ENCODE assay signal across 16 cellular contexts in genomic region chr6:142929751-142930358, GRCh38. TPM values are rescaled to one million over a fixed set of nuclear protein-coding genes. Genes with fewer than 3 reads are reported as not detected.
DNase-seq lines count a peak whose midpoint lies in the region; ATAC-seq lines count a peak whose summit lies in the region.
"Had no signal": no experiment of that assay in that cellular context is flagged by ENCODE, and none has a peak within 500 bp of the region (broad histone marks: within the 10 kb centered on the region; RNA-seq: fewer than 3 reads in every experiment).

No MANE protein-coding gene starts in this region.

- H3K4me1 ChIP-seq in CD4-positive, alpha-beta memory T cell (ENCODE audit: insufficient read depth, low read length), result peaks cover 79% of the 10 kb centered on the region
- H3K4me1 ChIP-seq in GM23248 (ENCODE audit: insufficient read depth) (peaks cover 71% of the 10 kb centered on the region), adipocyte (ENCODE audit: control insufficient read depth, insufficient read depth, low read length) (peaks cover 56% of the 10 kb centered on the region)

- DNase-seq in CD4-positive, alpha-beta memory T cell, result no peak
- DNase-seq in GM23248 (peak; percentile 75), adipocyte (ENCODE audit: low read depth) (peak; percentile 61), naive B cell (no peak), DMS153 treated with DMSO at 0.1 percent for 48 hours (lab: John Stamatoyannopoulos, UW; ENCODE audit: unreplicated experiment) (no peak)
- DNase-seq: cortex of kidney; DMS 273 treated with DMSO at 0.1 percent for 48 hours; NCI-H2171 treated with DMSO at 0.1 percent for 48 hours; PC-3; stimulated activated naive CD4-positive, alpha-beta T cell treated with Interleukin-2 at 50 U/mL for 16 hours had no signal

- H4K20me1 ChIP-seq in GM23248 (ENCODE audit: insufficient read depth), result no peaks in the 10 kb centered on the region; the same call in 1 of the 2 replicates

- peak overlapping the region; percentile 64 to 99 (median 94) for H3K4me3 Mint-ChIP-seq in CD4-positive, alpha-beta memory T cell
- peak overlapping the region in 4 of 8 donors; percentile 2 to 63 (median 22) for H3K4me3 Mint-ChIP-seq in naive B cell

- H3K79me2 ChIP-seq in GM23248 (ENCODE audit: insufficient read depth), result peaks cover 98% of the 10 kb centered on the region

- H3K27ac Mint-ChIP-seq in CD4-positive, alpha-beta memory T cell, result peak overlapping the region; percentile 88 to 99 (median 97)
- peak overlapping the region; percentile 48 to 100 (median 72) for H3K27ac Mint-ChIP-seq in naive B cell
- H3K27ac Mint-ChIP-seq: activated T-helper 2 cell treated with anti-CD3 and anti-CD28 coated beads, Interferon-gamma antibody, Interleukin-2, Interleukin-4, amounts not matched to agents 10 μg/mL and 5 μg/mL and 100 μg/mL, durations not matched to agents 14 hours and 24 hours and 36 hours; progenitor cell of endocrine pancreas had no signal

- H3K36me3 Mint-ChIP-seq in CD4-positive, alpha-beta memory T cell, result peaks cover 0 to 37% of the 10 kb centered on the region in 2 donors
- no peaks in the 10 kb centered on the region for H3K36me3 Mint-ChIP-seq in naive B cell

- H3F3A ChIP-seq in GM23248 (ENCODE audit: insufficient read depth), result peaks cover 64% of the 10 kb centered on the region

- no peak overlapping the region for H2AFZ ChIP-seq in GM23248
- H2AFZ ChIP-seq: hepatocyte had no signal

- peaks cover 59 to 92% (median 71%) of the 10 kb centered on the region in 4 donors for H3K4me1 Mint-ChIP-seq in CD4-positive, alpha-beta memory T cell
- H3K4me1 Mint-ChIP-seq in naive B cell, result peaks cover 57 to 79% (median 77%) of the 10 kb centered on the region in 3 donors

- POLR2A ChIA-PET in CD4-positive, alpha-beta memory T cell (lab: Charles Lee; ENCODE audit: partially characterized antibody), result interaction anchor here (0.9 to 7.8 kb wide), 7 partner anchors 12 to 76 kb away, joined by 3 to 452 read pairs (median 11); partner anchors contain the start of gene HIVEP2

- peak overlapping the region; percentile 95 for H3K4me2 ChIP-seq in GM23248 (ENCODE audit: unreplicated experiment)
- H3K4me2 ChIP-seq: hepatocyte had no signal

- no peaks in the 10 kb centered on the region for H3K36me3 ChIP-seq in CD4-positive, alpha-beta memory T cell (ENCODE audit: insufficient read depth, low read length)
- H3K36me3 ChIP-seq in GM23248 (ENCODE audit: low read depth), result no peaks in the 10 kb centered on the region
- no peaks in the 10 kb centered on the region for H3K36me3 ChIP-seq in adipocyte (ENCODE audit: control insufficient read depth, insufficient read depth, low read length, severe bottlenecking)

- H3K9ac ChIP-seq in GM23248 (peak overlapping the region; percentile 41), adipocyte (ENCODE audit: low read length) (no peak overlapping the region)

- H3K9me3 Mint-ChIP-seq in CD4-positive, alpha-beta memory T cell, result no peaks in the 10 kb centered on the region
- no peaks in the 10 kb centered on the region for H3K9me3 Mint-ChIP-seq in naive B cell
- H3K9me3 Mint-ChIP-seq: activated T-helper 2 cell treated with anti-CD3 and anti-CD28 coated beads, Interferon-gamma antibody, Interleukin-2, Interleukin-4, amounts not matched to agents 10 μg/mL and 5 μg/mL and 100 μg/mL, durations not matched to agents 14 hours and 24 hours and 36 hours had no signal

- intact Hi-C loops in CD4-positive, alpha-beta memory T cell (cut with micrococcal nuclease), result loop anchor here (5.0 kb wide), 1 partner anchor 73 kb away; no protein-coding TSS in a partner anchor

- no peak overlapping the region for H3K4me3 ChIP-seq in CD4-positive, alpha-beta memory T cell (ENCODE audit: low read length in 2 of 2)
- H3K4me3 ChIP-seq in GM23248 (peak overlapping the region; percentile 27), adipocyte (ENCODE audit: low read length) (no peak overlapping the region)
- H3K4me3 ChIP-seq: hepatocyte, lung had no signal

- no peaks in the 10 kb centered on the region for H3K27me3 Mint-ChIP-seq in CD4-positive, alpha-beta memory T cell
- H3K27me3 Mint-ChIP-seq in naive B cell, result no peaks in the 10 kb centered on the region

- no peaks in the 10 kb centered on the region for H3K9me3 ChIP-seq in CD4-positive, alpha-beta memory T cell (ENCODE audit: control insufficient read depth in 1 of 2, low read length in 2 of 2)
- H3K9me3 ChIP-seq in GM23248 (ENCODE audit: low read depth), result no peaks in the 10 kb centered on the region
- H3K9me3 ChIP-seq in adipocyte (ENCODE audit: control insufficient read depth, low read length), result no peaks in the 10 kb centered on the region

- ATAC-seq in naive B cell (ENCODE audit: low read depth in 2 of 2) (no peak), HG02642 (IDR thresholded peaks at IDR 0.05; ENCODE audit: poor library complexity, unreplicated experiment) (no peak), HG03097 (IDR thresholded peaks at IDR 0.05; ENCODE audit: low FRiP score, unreplicated experiment) (no peak)
- ATAC-seq: PC-3 had no signal

- peak overlapping the region; percentile 98 for H3K27ac ChIP-seq in CD4-positive, alpha-beta memory T cell (ENCODE audit: low read depth, low read length)
- H3K27ac ChIP-seq in GM23248, result peak overlapping the region; percentile 69
- H3K27ac ChIP-seq: hepatocyte had no signal

- in situ Hi-C loops in GM23248 (cut with MboI), result no loop called here

- CTCF ChIA-PET in CD4-positive, alpha-beta memory T cell (lab: Charles Lee; ENCODE audit: partially characterized antibody), result interaction anchor here (0.7 to 3.9 kb wide), 6 partner anchors 9 to 84 kb away, joined by 4 to 14 read pairs (median 4); no protein-coding TSS in a partner anchor

- no peaks in the 10 kb centered on the region for H3K27me3 ChIP-seq in CD4-positive, alpha-beta memory T cell (ENCODE audit: insufficient read depth, low read length)
- H3K27me3 ChIP-seq in GM23248 (replicated peaks; ENCODE audit: insufficient read depth) (no peaks in the 10 kb centered on the region), adipocyte (replicated peaks; ENCODE audit: control insufficient read depth, insufficient read depth, low read length) (no peaks in the 10 kb centered on the region)
- H3K27me3 ChIP-seq: hepatocyte had no signal

- no peaks in the 10 kb centered on the region for H3K9me2 ChIP-seq in GM23248 (ENCODE audit: insufficient read depth)

- 24 to 25% methylated on average over 1 of the region's 1 CpG for WGBS in GM23248 (ENCODE audit: low coverage in 1 of 2, low lambda C conversion rate in 2 of 2, missing lambda C conversion rate in 2 of 2), 2 experiments

RNA-seq across cellular contexts. Expression of gene HIVEP2, which starts 15.1 kb away (rescaled TPM):
- 10 to 100 TPM; 90.6 to 92.7 TPM for total RNA-seq in CD4-positive, alpha-beta memory T cell
- 10 to 100 TPM in 1 of 2 donors, 1 to 10 TPM in 1; 5.0 to 22.9 TPM for polyA plus RNA-seq in CD4-positive, alpha-beta memory T cell
- total RNA-seq in GM23248 (2014; rRNA removed; shearing (Covaris generic)), result 15.0 and 21.0 TPM in 2 replicates
- 6.8 and 8.3 TPM in 2 replicates for polyA plus RNA-seq in GM23248 (2016; fragmentation: Nextera tagmentation; extraction: Ambion mirVana)
- polyA plus RNA-seq in naive B cell (ENCODE audit: low read depth in 6 of 6), result 10 to 100 TPM in 1 of 6 donors, 1 to 10 TPM in 5; 2.7 to 10.2 (median 5.4) TPM

Comparison
In these comparisons a context has a peak if more than half of its experiments do, and no peak if none do; other contexts are left out.
1. DNase-seq: peak in GM23248 (single experiment) and adipocyte (single experiment); none in CD4-positive, alpha-beta memory T cell (0 of 5), naive B cell (single experiment) and DMS153 treated with DMSO at 0.1 percent for 48 hours (single experiment).